40 cellular contexts compared by ENCODE assay signal in the genomic region with DNA sequence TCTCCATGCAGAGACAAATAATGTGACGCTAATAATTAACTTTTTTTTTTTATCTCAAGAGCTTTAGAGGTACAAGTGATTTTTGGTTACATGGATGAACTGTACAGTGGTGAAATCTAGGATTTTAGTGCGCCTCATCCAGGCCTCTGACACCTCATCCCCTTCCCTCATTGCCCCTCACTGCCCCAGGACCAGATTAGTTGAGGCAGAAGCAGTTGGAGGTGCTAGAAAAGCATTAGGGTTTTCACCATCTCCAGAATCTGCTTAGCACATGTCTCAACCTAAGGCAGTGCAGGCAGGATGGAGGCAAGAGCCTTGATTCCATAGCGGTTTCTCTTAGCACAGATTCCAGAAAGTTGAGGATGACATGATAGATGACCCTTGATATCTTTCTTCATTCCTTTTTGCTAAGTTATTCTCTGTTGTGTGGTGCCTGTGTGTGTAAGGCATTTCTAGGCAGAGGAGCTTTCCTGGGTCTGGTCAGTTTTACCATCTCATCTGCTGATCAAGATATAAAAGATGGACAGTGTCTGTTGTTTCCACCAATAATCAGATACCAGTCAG. TPM values are rescaled to one million over a fixed set of nuclear protein-coding genes. Genes with fewer than 3 reads are reported as not detected.
"Had no signal": no experiment of that assay in that cellular context is flagged by ENCODE, and none has a peak within 500 bp of the region (broad histone marks: within the 10 kb centered on the region; RNA-seq: fewer than 3 reads in every experiment).

No MANE protein-coding gene starts in this region.

- ATAC-seq: activated CD4-positive, CD25-positive, alpha-beta regulatory T cell treated with anti-CD3 and anti-CD28 coated beads, Interleukin-2, amount 50 U/mL, for 24 hours; activated CD8-positive, alpha-beta memory T cell treated with anti-CD3 and anti-CD28 coated beads, Interleukin-2, amount 10 ng/mL, durations not matched to agents 7 days and 5 days; activated CD8-positive, alpha-beta T cell treated with anti-CD3 and anti-CD28 coated beads for 36 hours; activated naive CD4-positive, alpha-beta T cell treated with anti-CD3 and anti-CD28 coated beads, Interleukin-2, amount 50 U/mL, for 72 hours; activated T-cell treated with anti-CD3 and anti-CD28 coated beads, Interleukin-2, amount 50 U/mL, for 72 hours; effector memory CD8-positive, alpha-beta T cell; foreskin keratinocyte; gastrocnemius medialis; heart left ventricle had no signal

- H3K4me1 ChIP-seq: esophagus muscularis mucosa, foreskin keratinocyte, gastrocnemius medialis had no signal

- H3K36me3 ChIP-seq: brain microvascular endothelial cell, esophagus muscularis mucosa, gastrocnemius medialis, heart left ventricle, WERI-Rb-1 had no signal

- H3K4me3 ChIP-seq: esophagus muscularis mucosa, gastrocnemius medialis, heart left ventricle had no signal

- H3K9me3 Mint-ChIP-seq: activated B cell treated with CpG ODN at 0.5 μM for 24 hours; activated naive CD4-positive, alpha-beta T cell treated with anti-CD3 and anti-CD28 coated beads, Interleukin-2, amount 10 ng/mL, durations not matched to agents 7 days and 5 days; activated naive CD4-positive, alpha-beta T cell treated with anti-CD3 and anti-CD28 coated beads, Interleukin-2, amount 50 U/mL, for 72 hours; activated naive CD8-positive, alpha-beta T cell treated with anti-CD3 and anti-CD28 coated beads, Interleukin-2, amount 10 ng/mL, durations not matched to agents 7 days and 5 days; activated T-cell treated with anti-CD3 and anti-CD28 coated beads, Interleukin-2, amount 50 U/mL, for 24 hours; activated T-cell treated with anti-CD3 and anti-CD28 coated beads, Interleukin-2, amount 50 U/mL, for 72 hours; central memory CD8-positive, alpha-beta T cell; effector memory CD8-positive, alpha-beta T cell; T-helper 1 cell treated with Interleukin-12 subunit alpha and Interleukin-12 subunit beta and Interleukin-4 antibody, amounts not matched to agents 30 μg/mL and 1 μg/mL, for 36 hours had no signal

- FAIRE-seq: astrocyte, bronchial epithelial cell, colon had no signal

- H3K4me3 Mint-ChIP-seq: activated B cell treated with CpG ODN at 0.5 μM for 24 hours; activated CD8-positive, alpha-beta memory T cell treated with anti-CD3 and anti-CD28 coated beads, Interleukin-2, amount 10 ng/mL, durations not matched to agents 7 days and 5 days; activated CD8-positive, alpha-beta T cell treated with anti-CD3 and anti-CD28 coated beads for 36 hours; activated naive CD4-positive, alpha-beta T cell treated with anti-CD3 and anti-CD28 coated beads, Interleukin-2, amount 10 ng/mL, durations not matched to agents 7 days and 5 days; activated T-cell treated with anti-CD3 and anti-CD28 coated beads, Interleukin-2, amount 50 U/mL, for 24 hours; central memory CD8-positive, alpha-beta T cell; T-helper 1 cell treated with Interleukin-12 subunit alpha and Interleukin-12 subunit beta and Interleukin-4 antibody, amounts not matched to agents 30 μg/mL and 1 μg/mL, for 36 hours; T-helper 2 cell treated with Interferon-gamma antibody and Interleukin-4, amounts not matched to agents 5 μg/mL and 100 μg/mL, for 36 hours had no signal

- H3K27ac ChIP-seq: brain microvascular endothelial cell, esophagus muscularis mucosa, foreskin keratinocyte, gastrocnemius medialis, heart left ventricle, WERI-Rb-1 had no signal

- H3K27ac Mint-ChIP-seq: activated CD8-positive, alpha-beta memory T cell treated with anti-CD3 and anti-CD28 coated beads, Interleukin-2, amount 10 ng/mL, durations not matched to agents 7 days and 5 days; activated CD8-positive, alpha-beta T cell treated with anti-CD3 and anti-CD28 coated beads for 36 hours; activated naive CD4-positive, alpha-beta T cell treated with anti-CD3 and anti-CD28 coated beads, Interleukin-2, amount 10 ng/mL, durations not matched to agents 7 days and 5 days; activated naive CD4-positive, alpha-beta T cell treated with anti-CD3 and anti-CD28 coated beads, Interleukin-2, amount 50 U/mL, for 72 hours; activated naive CD8-positive, alpha-beta T cell treated with anti-CD3 and anti-CD28 coated beads, Interleukin-2, amount 10 ng/mL, durations not matched to agents 7 days and 5 days; activated T-cell treated with anti-CD3 and anti-CD28 coated beads, Interleukin-2, amount 50 U/mL, for 24 hours; activated T-cell treated with anti-CD3 and anti-CD28 coated beads, Interleukin-2, amount 50 U/mL, for 72 hours; T-helper 2 cell treated with Interferon-gamma antibody and Interleukin-4, amounts not matched to agents 5 μg/mL and 100 μg/mL, for 36 hours had no signal

- H3K36me3 Mint-ChIP-seq: activated CD8-positive, alpha-beta memory T cell treated with anti-CD3 and anti-CD28 coated beads, Interleukin-2, amount 10 ng/mL, durations not matched to agents 7 days and 5 days; activated naive CD4-positive, alpha-beta T cell treated with anti-CD3 and anti-CD28 coated beads, Interleukin-2, amount 50 U/mL, for 72 hours; activated naive CD8-positive, alpha-beta T cell treated with anti-CD3 and anti-CD28 coated beads, Interleukin-2, amount 10 ng/mL, durations not matched to agents 7 days and 5 days had no signal

- DNase-seq: activated B cell treated with CpG ODN at 0.5 μM for 24 hours; activated CD4-positive, alpha-beta T cell treated with anti-CD3 and anti-CD28 coated beads for 48 hours; activated CD4-positive, alpha-beta T cell treated with anti-CD3 and anti-CD28 coated beads, Interleukin-2, amount 50 U/mL, for 1 hour; activated CD4-positive, alpha-beta T cell treated with anti-CD3 and anti-CD28 coated beads, Interleukin-2, amount 50 U/mL, for 48 hours; activated CD8-positive, alpha-beta memory T cell treated with anti-CD3 and anti-CD28 coated beads, Interleukin-2, amount 10 ng/mL, durations not matched to agents 7 days and 5 days; activated CD8-positive, alpha-beta memory T cell treated with anti-CD3 and anti-CD28 coated beads, Interleukin-2, amount 50 U/mL, for 48 hours; activated CD8-positive, alpha-beta T cell treated with anti-CD3 and anti-CD28 coated beads for 36 hours; activated gamma-delta T cell; activated naive CD4-positive, alpha-beta T cell; activated naive CD4-positive, alpha-beta T cell treated with anti-CD3 and anti-CD28 coated beads, Interleukin-2, amount 10 ng/mL, durations not matched to agents 7 days and 5 days; activated naive CD8-positive, alpha-beta T cell treated with anti-CD3 and anti-CD28 coated beads, Interleukin-2, amount 10 ng/mL, durations not matched to agents 7 days and 5 days; activated T-cell treated with anti-CD3 and anti-CD28 coated beads for 4 hours; activated T-cell treated with anti-CD3 and anti-CD28 coated beads, Interleukin-2, amount 50 U/mL, for 24 hours; activated T-cell treated with anti-CD3 and anti-CD28 coated beads, Interleukin-2, amount 50 U/mL, for 72 hours; amniotic stem cell; anterior cingulate cortex; brain microvascular endothelial cell; cortex of kidney; dermis blood vessel endothelial cell; effector CD4-positive, alpha-beta T cell; effector memory CD8-positive, alpha-beta T cell; erythroblast; foreskin keratinocyte; gastrocnemius medialis; glutamatergic neuron; heart left ventricle; T1000; WERI-Rb-1 had no signal

- H3K27me3 Mint-ChIP-seq: activated B cell treated with CpG ODN at 0.5 μM for 24 hours; central memory CD8-positive, alpha-beta T cell; effector memory CD8-positive, alpha-beta T cell had no signal

- H3K9me3 ChIP-seq: esophagus muscularis mucosa, gastrocnemius medialis, heart left ventricle had no signal

- H3K27me3 ChIP-seq: gastrocnemius medialis, heart left ventricle had no signal

RNA-seq across cellular contexts. Expression of a gene that starts 16.3 kb away (rescaled TPM):
- total RNA-seq: activated CD8-positive, alpha-beta memory T cell treated with anti-CD3 and anti-CD28 coated beads, Interleukin-2, amount 10 ng/mL, durations not matched to agents 7 days and 5 days; astrocyte; bronchial epithelial cell; chondrocyte; dermis blood vessel endothelial cell; foreskin keratinocyte had no signal
- polyA plus RNA-seq: foreskin keratinocyte had no signal

RNA-seq across cellular contexts. Expression of a gene that starts 18.0 kb away (rescaled TPM):
- total RNA-seq: activated B cell treated with CpG ODN at 0.5 μM for 24 hours; activated CD8-positive, alpha-beta memory T cell treated with anti-CD3 and anti-CD28 coated beads for 36 hours; activated CD8-positive, alpha-beta memory T cell treated with anti-CD3 and anti-CD28 coated beads, Interleukin-2, amount 10 ng/mL, durations not matched to agents 7 days and 5 days; activated CD8-positive, alpha-beta T cell treated with anti-CD3 and anti-CD28 coated beads for 36 hours; activated naive CD4-positive, alpha-beta T cell treated with anti-CD3 and anti-CD28 coated beads, Interleukin-2, amount 50 U/mL, for 72 hours; activated naive CD8-positive, alpha-beta T cell treated with anti-CD3 and anti-CD28 coated beads, Interleukin-2, amount 10 ng/mL, durations not matched to agents 7 days and 5 days; activated T-cell treated with anti-CD3 and anti-CD28 coated beads, Interleukin-2, amount 50 U/mL, for 72 hours; bronchial epithelial cell; cardiac septum; chondrocyte; dermis blood vessel endothelial cell; esophagus muscularis mucosa; foreskin keratinocyte; gastrocnemius medialis; heart left ventricle had no signal
- polyA plus RNA-seq: foreskin keratinocyte, heart left ventricle had no signal
